9 cellular contexts compared by ENCODE assay signal in the genomic region with DNA sequence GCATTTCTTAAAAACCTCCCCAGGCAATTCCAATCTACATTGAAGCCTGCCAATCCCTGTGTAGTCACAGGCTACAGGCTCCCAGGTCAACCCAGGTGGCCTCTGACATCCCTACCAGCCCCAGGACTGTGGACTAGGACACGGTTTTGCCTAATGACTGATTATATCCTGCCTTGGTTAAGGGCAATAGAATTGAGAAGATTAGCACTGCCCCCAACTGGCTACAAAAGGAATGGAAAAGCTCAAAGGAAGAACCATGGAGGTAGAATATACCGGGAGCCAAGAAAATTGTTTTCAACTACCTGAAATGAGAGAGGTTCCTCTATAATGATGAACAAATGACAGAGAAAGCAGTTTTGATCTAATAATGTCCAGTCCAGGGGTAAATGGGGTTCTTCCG.
A peak's percentile ranks its signal among the peaks of the same experiment; 100 is the strongest.
DNase-seq lines count a peak whose midpoint lies in the region; ATAC-seq, FAIRE-seq and TF ChIP-seq lines count a peak whose summit lies in the region.
"Had no signal": no experiment of that assay in that cellular context is flagged by ENCODE, and none has a peak within 500 bp of the region (broad histone marks: within the 10 kb centered on the region; RNA-seq: fewer than 3 reads in every experiment).

No MANE protein-coding gene starts in this region.

- H3K9me2 ChIP-seq in GM23248 (ENCODE audit: insufficient read depth), result no peaks in the 10 kb centered on the region

- ATAC-seq in SK-N-SH treated with all-trans-retinoic acid at 6 μM for 48 hours, result peak; percentile 66; the same call in 2 of the 3 replicates
- ATAC-seq in GM21723 (IDR thresholded peaks at IDR 0.05; ENCODE audit: unreplicated experiment), result no peak
- ATAC-seq in HG03469 (IDR thresholded peaks at IDR 0.05; ENCODE audit: unreplicated experiment), result no peak
- ATAC-seq: activated naive CD4-positive, alpha-beta T cell treated with anti-CD3 and anti-CD28 coated beads, Interleukin-2, amount 50 U/mL, for 72 hours had no signal

- H2AFZ ChIP-seq in GM23248, result no peak overlapping the region

- peak; percentile 62 for DNase-seq in GM23248
- DNase-seq in kidney, result no peak
- no peak for DNase-seq in activated gamma-delta T cell treated with Interleukin-2 at 50 U/mL for 16 hours
- no peak for DNase-seq in GDM1 (lab: John Stamatoyannopoulos, UW)

- no peaks in the 10 kb centered on the region for H3K27me3 ChIP-seq in GM23248 (replicated peaks; ENCODE audit: insufficient read depth)

- H3K9me3 ChIP-seq in GM23248 (ENCODE audit: low read depth) (no peaks in the 10 kb centered on the region), kidney (ENCODE audit: control insufficient read depth in 1 of 2, low read length in 2 of 2) (no peaks in the 10 kb centered on the region)

- FAIRE-seq in kidney (lab: Jason Lieb, UNC), result no peak

- no peaks in the 10 kb centered on the region for H3K36me3 ChIP-seq in GM23248 (ENCODE audit: low read depth)
- no peaks in the 10 kb centered on the region for H3K36me3 ChIP-seq in kidney (ENCODE audit: control insufficient read depth in 1 of 2, insufficient read depth in 2 of 2, low read length in 2 of 2)

- no peaks in the 10 kb centered on the region for H4K20me1 ChIP-seq in GM23248 (ENCODE audit: insufficient read depth)

- H3K79me2 ChIP-seq in GM23248 (ENCODE audit: insufficient read depth), result no peaks in the 10 kb centered on the region

- H3K4me1 ChIP-seq in GM23248 (ENCODE audit: insufficient read depth) (no peaks in the 10 kb centered on the region), kidney (ENCODE audit: control insufficient read depth in 1 of 2, insufficient read depth in 1 of 2, low read depth in 1 of 2, low read length in 2 of 2) (no peaks in the 10 kb centered on the region)

- H3K9ac ChIP-seq in GM23248, result no peak overlapping the region
- H3K9ac ChIP-seq in kidney (ENCODE audit: low read length in 2 of 2), result no peak overlapping the region

- TF ChIP-seq CTCF in C4-2B (conservative IDR thresholded peaks at IDR 0.05) (peak; percentile 67), kidney (IDR thresholded peaks at IDR 0.05; ENCODE audit: borderline replicate concordance, extremely low read depth, insufficient read depth) (peak; percentile 72)

- intact Hi-C loops in kidney (cut with DNase I), result no loop called here

- in situ Hi-C loops in GM23248 (cut with MboI), result loop anchor here (10.0 kb wide), 2 partner anchors 270 to 300 kb away; no protein-coding TSS in a partner anchor

- 66 to 75% methylated on average over 3 of the region's 3 CpGs for WGBS in GM23248 (ENCODE audit: low coverage in 1 of 2, low lambda C conversion rate in 2 of 2, missing lambda C conversion rate in 2 of 2), 2 experiments

- H3K4me3 ChIP-seq in GM23248 (no peak overlapping the region), kidney (ENCODE audit: low read length in 2 of 2) (no peak overlapping the region)

- H3K27ac ChIP-seq in C4-2B (no peak overlapping the region), GM23248 (no peak overlapping the region), kidney (ENCODE audit: low read depth in 2 of 2, low read length in 2 of 2) (no peak overlapping the region)

- H3F3A ChIP-seq in GM23248 (ENCODE audit: insufficient read depth), result no peaks in the 10 kb centered on the region

- H3K4me2 ChIP-seq in GM23248 (ENCODE audit: unreplicated experiment), result no peak overlapping the region

TF ChIP-seq in SK-N-SH treated with all-trans-retinoic acid at 6 μM for 48 hours, 23 proteins besides CTCF, POLR2A, EP300 and RAD21:
- TF ChIP-seq TCF4 (CRISPR knock-in tag; IDR thresholded peaks at IDR 0.05; ENCODE audit: borderline replicate concordance) (no peak), ZFP30 (CRISPR knock-in tag; IDR thresholded peaks at IDR 0.05) (no peak), OSR1 (CRISPR knock-in tag; IDR thresholded peaks at IDR 0.05) (no peak), ZNF70 (CRISPR knock-in tag; IDR thresholded peaks at IDR 0.05) (no peak), ESRRG (CRISPR knock-in tag; IDR thresholded peaks at IDR 0.05) (no peak), RARB (CRISPR knock-in tag; IDR thresholded peaks at IDR 0.05) (no peak), GLIS3 (CRISPR knock-in tag; IDR thresholded peaks at IDR 0.05) (no peak), ZC3H10 (CRISPR knock-in tag; IDR thresholded peaks at IDR 0.05) (no peak), BACH2 (CRISPR knock-in tag; IDR thresholded peaks at IDR 0.05; ENCODE audit: borderline replicate concordance) (no peak), CSDC2 (CRISPR knock-in tag; IDR thresholded peaks at IDR 0.05) (no peak), ISL1 (CRISPR knock-in tag; IDR thresholded peaks at IDR 0.05) (no peak), PPARA (CRISPR knock-in tag; IDR thresholded peaks at IDR 0.05; ENCODE audit: borderline replicate concordance) (no peak), ZNF565 (CRISPR knock-in tag; conservative IDR thresholded peaks at IDR 0.05; ENCODE audit: low read depth) (no peak), SNAI2 (CRISPR knock-in tag; IDR thresholded peaks at IDR 0.05) (no peak), ZFP3 (CRISPR knock-in tag; IDR thresholded peaks at IDR 0.05) (no peak)
- TF ChIP-seq, protein P1, sequence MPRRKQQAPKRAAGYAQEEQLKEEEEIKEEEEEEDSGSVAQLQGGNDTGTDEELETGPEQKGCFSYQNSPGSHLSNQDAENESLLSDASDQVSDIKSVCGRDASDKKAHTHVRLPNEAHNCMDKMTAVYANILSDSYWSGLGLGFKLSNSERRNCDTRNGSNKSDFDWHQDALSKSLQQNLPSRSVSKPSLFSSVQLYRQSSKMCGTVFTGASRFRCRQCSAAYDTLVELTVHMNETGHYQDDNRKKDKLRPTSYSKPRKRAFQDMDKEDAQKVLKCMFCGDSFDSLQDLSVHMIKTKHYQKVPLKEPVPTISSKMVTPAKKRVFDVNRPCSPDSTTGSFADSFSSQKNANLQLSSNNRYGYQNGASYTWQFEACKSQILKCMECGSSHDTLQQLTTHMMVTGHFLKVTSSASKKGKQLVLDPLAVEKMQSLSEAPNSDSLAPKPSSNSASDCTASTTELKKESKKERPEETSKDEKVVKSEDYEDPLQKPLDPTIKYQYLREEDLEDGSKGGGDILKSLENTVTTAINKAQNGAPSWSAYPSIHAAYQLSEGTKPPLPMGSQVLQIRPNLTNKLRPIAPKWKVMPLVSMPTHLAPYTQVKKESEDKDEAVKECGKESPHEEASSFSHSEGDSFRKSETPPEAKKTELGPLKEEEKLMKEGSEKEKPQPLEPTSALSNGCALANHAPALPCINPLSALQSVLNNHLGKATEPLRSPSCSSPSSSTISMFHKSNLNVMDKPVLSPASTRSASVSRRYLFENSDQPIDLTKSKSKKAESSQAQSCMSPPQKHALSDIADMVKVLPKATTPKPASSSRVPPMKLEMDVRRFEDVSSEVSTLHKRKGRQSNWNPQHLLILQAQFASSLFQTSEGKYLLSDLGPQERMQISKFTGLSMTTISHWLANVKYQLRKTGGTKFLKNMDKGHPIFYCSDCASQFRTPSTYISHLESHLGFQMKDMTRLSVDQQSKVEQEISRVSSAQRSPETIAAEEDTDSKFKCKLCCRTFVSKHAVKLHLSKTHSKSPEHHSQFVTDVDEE (CRISPR knock-in tag; IDR thresholded peaks at IDR 0.05), result no peak
- TF ChIP-seq, protein P2, sequence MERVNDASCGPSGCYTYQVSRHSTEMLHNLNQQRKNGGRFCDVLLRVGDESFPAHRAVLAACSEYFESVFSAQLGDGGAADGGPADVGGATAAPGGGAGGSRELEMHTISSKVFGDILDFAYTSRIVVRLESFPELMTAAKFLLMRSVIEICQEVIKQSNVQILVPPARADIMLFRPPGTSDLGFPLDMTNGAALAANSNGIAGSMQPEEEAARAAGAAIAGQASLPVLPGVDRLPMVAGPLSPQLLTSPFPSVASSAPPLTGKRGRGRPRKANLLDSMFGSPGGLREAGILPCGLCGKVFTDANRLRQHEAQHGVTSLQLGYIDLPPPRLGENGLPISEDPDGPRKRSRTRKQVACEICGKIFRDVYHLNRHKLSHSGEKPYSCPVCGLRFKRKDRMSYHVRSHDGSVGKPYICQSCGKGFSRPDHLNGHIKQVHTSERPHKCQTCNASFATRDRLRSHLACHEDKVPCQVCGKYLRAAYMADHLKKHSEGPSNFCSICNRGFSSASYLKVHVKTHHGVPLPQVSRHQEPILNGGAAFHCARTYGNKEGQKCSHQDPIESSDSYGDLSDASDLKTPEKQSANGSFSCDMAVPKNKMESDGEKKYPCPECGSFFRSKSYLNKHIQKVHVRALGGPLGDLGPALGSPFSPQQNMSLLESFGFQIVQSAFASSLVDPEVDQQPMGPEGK (CRISPR knock-in tag; IDR thresholded peaks at IDR 0.05; ENCODE audit: borderline replicate concordance), result no peak
- TF ChIP-seq, protein P3, sequence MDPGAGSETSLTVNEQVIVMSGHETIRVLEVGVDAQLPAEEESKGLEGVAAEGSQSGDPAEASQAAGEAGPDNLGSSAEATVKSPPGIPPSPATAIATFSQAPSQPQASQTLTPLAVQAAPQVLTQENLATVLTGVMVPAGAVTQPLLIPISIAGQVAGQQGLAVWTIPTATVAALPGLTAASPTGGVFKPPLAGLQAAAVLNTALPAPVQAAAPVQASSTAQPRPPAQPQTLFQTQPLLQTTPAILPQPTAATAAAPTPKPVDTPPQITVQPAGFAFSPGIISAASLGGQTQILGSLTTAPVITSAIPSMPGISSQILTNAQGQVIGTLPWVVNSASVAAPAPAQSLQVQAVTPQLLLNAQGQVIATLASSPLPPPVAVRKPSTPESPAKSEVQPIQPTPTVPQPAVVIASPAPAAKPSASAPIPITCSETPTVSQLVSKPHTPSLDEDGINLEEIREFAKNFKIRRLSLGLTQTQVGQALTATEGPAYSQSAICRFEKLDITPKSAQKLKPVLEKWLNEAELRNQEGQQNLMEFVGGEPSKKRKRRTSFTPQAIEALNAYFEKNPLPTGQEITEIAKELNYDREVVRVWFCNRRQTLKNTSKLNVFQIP (CRISPR knock-in tag; IDR thresholded peaks at IDR 0.05; ENCODE audit: borderline replicate concordance, low read depth), result no peak
